ENCODE assay signal across 8 cellular contexts in genomic region chr12:22046090-22046967, GRCh38. TPM values are rescaled to one million over a fixed set of nuclear protein-coding genes. Genes with fewer than 3 reads are reported as not detected.
DNase-seq lines count a peak whose midpoint lies in the region; ATAC-seq, FAIRE-seq and TF ChIP-seq lines count a peak whose summit lies in the region.

Gene CMAS, plus strand, starts transcription at chr12:22046218. Its CDS starts 86 bp downstream, at chr12:22046304.

- ATAC-seq in GM21529 (IDR thresholded peaks at IDR 0.05; ENCODE audit: unreplicated experiment) (peak; percentile 86), IMR-90 (ENCODE audit: low read depth) (peak; percentile 89), natural killer cell (peak; percentile 89 to 94 (median 90))

- DNase-seq in DMS53 treated with DMSO at 0.1 percent for 48 hours (lab: John Stamatoyannopoulos, UW; ENCODE audit: unreplicated experiment) (peak; percentile 82), IMR-90 (peak; percentile 54), RCC 7860 (ENCODE audit: low spot score) (peak; percentile 47), fibroblast of mammary gland (ENCODE audit: low read depth) (peak; percentile 63), natural killer cell (peak; percentile 48)
- peak; percentile 64 to 71 for DNase-seq in activated T-helper 1 cell treated with anti-CD3 and anti-CD28 coated beads, Interleukin-2, amount 50 U/mL, for 16 hours (ENCODE audit: low read depth in 1 of 2, low spot score in 1 of 2)
- peak; percentile 79 for DNase-seq in stimulated activated naive CD4-positive, alpha-beta T cell treated with Interleukin-2 at 50 U/mL for 16 hours (lab: John Stamatoyannopoulos, UW)

- POLR2A ChIA-PET in IMR-90 (lab: Charles Lee; ENCODE audit: unreplicated experiment): interaction anchor here (0.5 kb wide), 1 partner anchor 36 kb away, joined by 4 read pairs; no protein-coding TSS in a partner anchor

- peak within 1 kb of the TSS; percentile 67; the same call in 1 of the 2 replicates for H3K23ac ChIP-seq in IMR-90 (ENCODE audit: low read depth, low read length)

- no peak for FAIRE-seq in RCC 7860 (lab: Jason Lieb, UNC)

- intact Hi-C loops in IMR-90 (cut with micrococcal nuclease) (no loop called here), natural killer cell (cut with micrococcal nuclease) (loop anchor here (1.0 kb wide), 1 partner anchor 498 kb away; the partner anchor contains the start of gene C2CD5)

- TF ChIP-seq CTCF in IMR-90 (conservative IDR thresholded peaks at IDR 0.05; ENCODE audit: low read depth, low read length) (no peak), fibroblast of mammary gland (conservative IDR thresholded peaks at IDR 0.05; ENCODE audit: control insufficient read depth, insufficient read depth, low read depth, low read length) (no peak), natural killer cell (IDR thresholded peaks at IDR 0.05) (no peak)

- peak within 1 kb of the TSS; percentile 79 for H3K9ac ChIP-seq in IMR-90 (ENCODE audit: low read depth, low read length)

- peak within 1 kb of the TSS; percentile 92 for H3K4me3 Mint-ChIP-seq in natural killer cell

- peaks cover 24 to 35% of the 10 kb centered on the region in 2 donors for H3K4me1 Mint-ChIP-seq in natural killer cell

- peak within 1 kb of the TSS; percentile 73 for H3K14ac ChIP-seq in IMR-90 (replicated peaks; ENCODE audit: low read depth, low read length)

- peak within 1 kb of the TSS; percentile 79 to 87 for H3K27ac Mint-ChIP-seq in natural killer cell

- dilution Hi-C loops in IMR-90 (cut with HindIII; ENCODE audit: low sequenced_read_pairs, unreplicated experiment): no loop called here

- peaks cover 13 to 30% of the 10 kb centered on the region in 2 experiments for H3K79me1 ChIP-seq in IMR-90 (ENCODE audit: low read depth in 1 of 2, low read length in 2 of 2)

- no peak; the same call in 1 of the 2 replicates for TF ChIP-seq POLR2A in IMR-90 (IDR thresholded peaks at IDR 0.05; ENCODE audit: low read depth, low read length)

- no peaks in the 10 kb centered on the region for H3K27me3 ChIP-seq in IMR-90 (ENCODE audit: control insufficient read depth, insufficient read depth, low read length)

- BruUV-seq in IMR-90 (replicated peaks; lab: Mats Ljungman, UMichigan): no TSS peak

- H3K18ac ChIP-seq in IMR-90 (ENCODE audit: low read depth, low read length): peak within 1 kb of the TSS; percentile 42; the same call in 1 of the 2 replicates

- H2BK5ac ChIP-seq in IMR-90 (ENCODE audit: low read depth, low read length, poor library complexity, severe bottlenecking): peak within 1 kb of the TSS; percentile 55

- H2AK9ac ChIP-seq in IMR-90 (replicated peaks; ENCODE audit: low read depth, low read length, poor library complexity): peak within 1 kb of the TSS; percentile 92

- no peaks in the 10 kb centered on the region for H3K9me3 ChIP-seq in IMR-90 (ENCODE audit: control insufficient read depth, insufficient read depth, low read length)

- peak within 1 kb of the TSS; percentile 94 for H2AFZ ChIP-seq in IMR-90 (replicated peaks; ENCODE audit: low read length, poor library complexity)

- in situ Hi-C loops in IMR-90 (cut with MboI; ENCODE audit: low sequenced_read_pairs): no loop called here

- peaks cover 2% of the 10 kb centered on the region; the same call in 1 of the 2 replicates for H3K4me1 ChIP-seq in IMR-90 (ENCODE audit: control insufficient read depth, insufficient read depth, low read length)

- H4K8ac ChIP-seq in IMR-90 (ENCODE audit: low read depth in 2 of 2, low read length in 2 of 2): peak within 1 kb of the TSS; percentile 22 to 65; a peak in 3 of 4 replicates

- H2BK20ac ChIP-seq in IMR-90 (ENCODE audit: low read depth, low read length): no peak within 1 kb of the TSS

- no peaks in the 10 kb centered on the region for H3K36me3 Mint-ChIP-seq in natural killer cell

- no peaks in the 10 kb centered on the region for H3K9me3 Mint-ChIP-seq in natural killer cell

- peak within 1 kb of the TSS; percentile 72 for H3K4me2 ChIP-seq in IMR-90 (ENCODE audit: low read depth, low read length)

- H4K91ac ChIP-seq in IMR-90 (ENCODE audit: insufficient read depth, low read depth, low read length): peak within 1 kb of the TSS; percentile 52; the same call in 1 of the 2 replicates

- TF ChIP-seq RAD21 in IMR-90 (IDR thresholded peaks at IDR 0.05; ENCODE audit: low read length): no peak

- H2AK5ac ChIP-seq in IMR-90 (ENCODE audit: low read depth, low read length): no peak within 1 kb of the TSS

- H4K20me1 ChIP-seq in IMR-90 (ENCODE audit: insufficient read depth, low read length): no peaks in the 10 kb centered on the region

- no peak within 1 kb of the TSS for H2BK120ac ChIP-seq in IMR-90 (ENCODE audit: low read depth, low read length)

- H3K56ac ChIP-seq in IMR-90 (ENCODE audit: extremely low read depth, insufficient read depth, low read length): peak within 1 kb of the TSS; percentile 35; the same call in 1 of the 2 replicates

- peak within 1 kb of the TSS; percentile 54 for H3K4ac ChIP-seq in IMR-90 (ENCODE audit: low read depth, low read length)

- H4K5ac ChIP-seq in IMR-90 (ENCODE audit: low read depth, low read length): peak within 1 kb of the TSS; percentile 42; the same call in 1 of the 2 replicates

- 0 out of 3 replicates have a peak within 1 kb of the TSS, but pooled peaks have one; percentile 21 for H2BK15ac ChIP-seq in IMR-90 (ENCODE audit: low read depth, low read length)

- H3K36me3 ChIP-seq in IMR-90 (ENCODE audit: control insufficient read depth, insufficient read depth, low read length): no peaks in the 10 kb centered on the region

- WGBS in IMR-90 (ENCODE audit: extremely low coverage in 2 of 2, insufficient read length in 1 of 2), 2 experiments: 0% methylated on average over 6 of the region's 64 CpGs; no CpG with 5 or more reads in 1 of the 2 experiments

- no peaks in the 10 kb centered on the region; the same call in none of the 2 replicates for H3K9me1 ChIP-seq in IMR-90 (ENCODE audit: insufficient read depth, low read length)

- CTCF ChIA-PET in IMR-90 (lab: Yijun Ruan, JAX): no interaction called here

- H3K4me3 ChIP-seq in IMR-90 (ENCODE audit: insufficient read depth, low read depth, low read length): peak within 1 kb of the TSS; percentile 94
- peak within 1 kb of the TSS; percentile 88 for H3K4me3 ChIP-seq in fibroblast of mammary gland (ENCODE audit: control insufficient read depth, low read depth, low read length)

- peak within 1 kb of the TSS; percentile 73 for H3K27ac ChIP-seq in IMR-90 (ENCODE audit: insufficient read depth, low read length)

- H3K27me3 Mint-ChIP-seq in natural killer cell (ENCODE audit: low read depth in 2 of 2): peaks cover 1 to 2% of the 10 kb centered on the region in 2 donors

TF ChIP-seq in IMR-90, 13 proteins besides CTCF, POLR2A, EP300 and RAD21:
- TF ChIP-seq MXI1 (IDR thresholded peaks at IDR 0.05; ENCODE audit: borderline replicate concordance, low read depth, low read length): 0 out of 2 replicates have a peak, but pooled peaks have one; percentile 16
- TF ChIP-seq MAZ (IDR thresholded peaks at IDR 0.05; ENCODE audit: borderline replicate concordance, low read depth, low read length): peak; percentile 59; the same call in 1 of the 2 replicates
- no peak for TF ChIP-seq RCOR1 (IDR thresholded peaks at IDR 0.05; ENCODE audit: insufficient replicate concordance, low read length)
- no peak for TF ChIP-seq RFX5 (IDR thresholded peaks at IDR 0.05; ENCODE audit: low read depth, low read length)
- TF ChIP-seq, protein P1, sequence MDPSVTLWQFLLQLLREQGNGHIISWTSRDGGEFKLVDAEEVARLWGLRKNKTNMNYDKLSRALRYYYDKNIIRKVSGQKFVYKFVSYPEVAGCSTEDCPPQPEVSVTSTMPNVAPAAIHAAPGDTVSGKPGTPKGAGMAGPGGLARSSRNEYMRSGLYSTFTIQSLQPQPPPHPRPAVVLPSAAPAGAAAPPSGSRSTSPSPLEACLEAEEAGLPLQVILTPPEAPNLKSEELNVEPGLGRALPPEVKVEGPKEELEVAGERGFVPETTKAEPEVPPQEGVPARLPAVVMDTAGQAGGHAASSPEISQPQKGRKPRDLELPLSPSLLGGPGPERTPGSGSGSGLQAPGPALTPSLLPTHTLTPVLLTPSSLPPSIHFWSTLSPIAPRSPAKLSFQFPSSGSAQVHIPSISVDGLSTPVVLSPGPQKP (IDR thresholded peaks at IDR 0.05; ENCODE audit: borderline replicate concordance, low read depth, low read length): no peak
- no peak for TF ChIP-seq SMC3 (IDR thresholded peaks at IDR 0.05; ENCODE audit: low read depth, low read length)
- no peak for TF ChIP-seq BHLHE40 (IDR thresholded peaks at IDR 0.05; ENCODE audit: low read depth, low read length)
- no peak for TF ChIP-seq NFE2L2 (IDR thresholded peaks at IDR 0.05; ENCODE audit: low read depth, low read length)
- no peak for TF ChIP-seq CEBPB (IDR thresholded peaks at IDR 0.05; ENCODE audit: low read depth, low read length)
- no peak for TF ChIP-seq USF2 (IDR thresholded peaks at IDR 0.05; ENCODE audit: low read depth, low read length)
- no peak for TF ChIP-seq MAFK (IDR thresholded peaks at IDR 0.05; ENCODE audit: low read depth, low read length)
- no peak for TF ChIP-seq FOS (IDR thresholded peaks at IDR 0.05; ENCODE audit: low read depth, low read length)
- TF ChIP-seq CHD1 (IDR thresholded peaks at IDR 0.05; ENCODE audit: low read depth, low read length): no peak
TF ChIP-seq in IMR-90: peak in this region for 2.

RNA-seq across cellular contexts. Expression of gene CMAS, which starts in this region (rescaled TPM):
- total RNA-seq in IMR-90 (2012; rRNA removed): 9.5 and 19.4 TPM in 2 replicates
- 20.6 and 26.8 TPM in 2 replicates for polyA plus RNA-seq in IMR-90 (2012; rRNA removed)
- 8.2 and 9.0 TPM in 2 replicates for polyA plus RNA-seq in IMR-90 (2012; cell fraction: cytosol; rRNA removed)
- polyA plus RNA-seq in IMR-90 (2012; cell fraction: nucleus; rRNA removed; ENCODE audit: low replicate concordance): 2.2 and 8.9 TPM in 2 replicates
- total RNA-seq in natural killer cell: 10 to 100 TPM in 2 of 3 donors, 1 to 10 TPM in 1; 10.0 to 19.8 (median 13.7) TPM

Comparison
In these comparisons a context has a peak if more than half of its experiments do, and no peak if none do; other contexts are left out.
1. Peak in every context shown above with its lines: DNase-seq, ATAC-seq, H3K4me3 ChIP-seq and H3K27ac ChIP-seq.